Comparison of ENCODE assay signal across 8 cellular contexts in genomic region chr7:139682136-139683013, GRCh38.
DNase-seq lines count a peak whose midpoint lies in the region; ATAC-seq and TF ChIP-seq lines count a peak whose summit lies in the region.

No MANE protein-coding gene starts in this region.

- intact Hi-C loops in activated T-helper 1 cell treated with anti-CD3 and anti-CD28 coated beads, Interleukin-12 subunit alpha, Interleukin-12 subunit beta, Interleukin-2, Interleukin-4 antibody, amounts not matched to agents 30 ng/mL and 10 ng/mL and 1 ng/mL, durations not matched to agents 14 hours and 24 hours and 36 hours (cut with micrococcal nuclease): loop anchor here (1.0 to 10.0 kb wide), 9 partner anchors 13 to 1330 kb away; partner anchors contain the start of genes FMC1 and MRPS33
- intact Hi-C loops in tibial artery (cut with DNase I; ENCODE audit: low total_unique reads): loop anchor here (5.0 to 10.0 kb wide), 2 partner anchors 40 to 92 kb away; partner anchors contain the start of gene HIPK2

- H3K27me3 Mint-ChIP-seq in activated T-helper 1 cell treated with anti-CD3 and anti-CD28 coated beads, Interleukin-12 subunit alpha, Interleukin-12 subunit beta, Interleukin-2, Interleukin-4 antibody, amounts not matched to agents 30 ng/mL and 10 ng/mL and 1 ng/mL, durations not matched to agents 14 hours and 24 hours and 36 hours (ENCODE audit: insufficient read depth): no peaks in the 10 kb centered on the region
- peaks cover 4% of the 10 kb centered on the region for H3K27me3 Mint-ChIP-seq in endothelial cell (ENCODE audit: unreplicated experiment)

- H3K27me3 ChIP-seq in tibial artery: no peaks in the 10 kb centered on the region

- peaks cover 20% of the 10 kb centered on the region for H3K36me3 Mint-ChIP-seq in activated T-helper 1 cell treated with anti-CD3 and anti-CD28 coated beads, Interleukin-12 subunit alpha, Interleukin-12 subunit beta, Interleukin-2, Interleukin-4 antibody, amounts not matched to agents 30 ng/mL and 10 ng/mL and 1 ng/mL, durations not matched to agents 14 hours and 24 hours and 36 hours (ENCODE audit: low read depth)
- peaks cover 6% of the 10 kb centered on the region for H3K36me3 Mint-ChIP-seq in endothelial cell (ENCODE audit: low read depth, unreplicated experiment)

- peaks cover 0 to 61% (median 52%) of the 10 kb centered on the region in 4 donors for H3K4me1 ChIP-seq in tibial artery

- peak overlapping the region; percentile 89 to 92 for H3K27ac ChIP-seq in tibial artery

- TF ChIP-seq CTCF in tibial artery (IDR thresholded peaks at IDR 0.05): no peak
- TF ChIP-seq CTCF in endothelial cell (IDR thresholded peaks at IDR 0.05; ENCODE audit: unreplicated experiment): no peak

- H3K4me3 ChIP-seq in tibial artery: no peak overlapping the region

- peaks cover 0 to 6% (median 0%) of the 10 kb centered on the region in 3 donors for H3K36me3 ChIP-seq in tibial artery

- peaks cover 0 to 9% (median 0%) of the 10 kb centered on the region in 3 donors for H3K9me3 ChIP-seq in tibial artery

- peaks cover 54% of the 10 kb centered on the region for H3K4me1 Mint-ChIP-seq in activated T-helper 1 cell treated with anti-CD3 and anti-CD28 coated beads, Interleukin-12 subunit alpha, Interleukin-12 subunit beta, Interleukin-2, Interleukin-4 antibody, amounts not matched to agents 30 ng/mL and 10 ng/mL and 1 ng/mL, durations not matched to agents 14 hours and 24 hours and 36 hours (ENCODE audit: low read depth)
- H3K4me1 Mint-ChIP-seq in endothelial cell (ENCODE audit: unreplicated experiment): peaks cover 35% of the 10 kb centered on the region

- H3K27ac Mint-ChIP-seq in activated T-helper 1 cell treated with anti-CD3 and anti-CD28 coated beads, Interleukin-12 subunit alpha, Interleukin-12 subunit beta, Interleukin-2, Interleukin-4 antibody, amounts not matched to agents 30 ng/mL and 10 ng/mL and 1 ng/mL, durations not matched to agents 14 hours and 24 hours and 36 hours: peak overlapping the region; percentile 85
- H3K27ac Mint-ChIP-seq in endothelial cell (ENCODE audit: unreplicated experiment): no peak overlapping the region

- DNase-seq in GM04503 (ENCODE audit: low read depth) (peak; percentile 31), iris pigment epithelial cell (ENCODE audit: low read depth) (peak; percentile 77), tibial artery (no peak), endothelial cell (ENCODE audit: low spot score) (no peak), foreskin melanocyte (no peak), cerebellar cortex (ENCODE audit: low spot score) (no peak)
- peak; percentile 20 for DNase-seq in activated T-helper 1 cell treated with anti-CD3 and anti-CD28 coated beads, Interleukin-12 subunit alpha, Interleukin-12 subunit beta, Interleukin-2, Interleukin-4 antibody, amounts not matched to agents 30 ng/mL and 10 ng/mL and 1 ng/mL, durations not matched to agents 14 hours and 24 hours and 36 hours (ENCODE audit: low spot score)

- H3K9me3 Mint-ChIP-seq in activated T-helper 1 cell treated with anti-CD3 and anti-CD28 coated beads, Interleukin-12 subunit alpha, Interleukin-12 subunit beta, Interleukin-2, Interleukin-4 antibody, amounts not matched to agents 30 ng/mL and 10 ng/mL and 1 ng/mL, durations not matched to agents 14 hours and 24 hours and 36 hours: peaks cover 16% of the 10 kb centered on the region
- H3K9me3 Mint-ChIP-seq in endothelial cell (ENCODE audit: unreplicated experiment): peaks cover 5% of the 10 kb centered on the region

- peak; percentile 63 for ATAC-seq in HG02610 (IDR thresholded peaks at IDR 0.05; ENCODE audit: unreplicated experiment)

- H3K4me3 Mint-ChIP-seq in activated T-helper 1 cell treated with anti-CD3 and anti-CD28 coated beads, Interleukin-12 subunit alpha, Interleukin-12 subunit beta, Interleukin-2, Interleukin-4 antibody, amounts not matched to agents 30 ng/mL and 10 ng/mL and 1 ng/mL, durations not matched to agents 14 hours and 24 hours and 36 hours: peak overlapping the region; percentile 61
- H3K4me3 Mint-ChIP-seq in endothelial cell (ENCODE audit: unreplicated experiment): no peak overlapping the region

Comparison
In these comparisons a context has a peak if more than half of its experiments do, and no peak if none do; other contexts are left out.
1. DNase-seq: peak in GM04503 (single experiment), activated T-helper 1 cell treated with anti-CD3 and anti-CD28 coated beads, Interleukin-12 subunit alpha, Interleukin-12 subunit beta, Interleukin-2, Interleukin-4 antibody, amounts not matched to agents 30 ng/mL and 10 ng/mL and 1 ng/mL, durations not matched to agents 14 hours and 24 hours and 36 hours (single experiment) and iris pigment epithelial cell (single experiment); none in tibial artery (0 of 2), endothelial cell (single experiment), foreskin melanocyte (single experiment) and cerebellar cortex (single experiment).